ENCODE assay signal across 8 cellular contexts in the genomic region with DNA sequence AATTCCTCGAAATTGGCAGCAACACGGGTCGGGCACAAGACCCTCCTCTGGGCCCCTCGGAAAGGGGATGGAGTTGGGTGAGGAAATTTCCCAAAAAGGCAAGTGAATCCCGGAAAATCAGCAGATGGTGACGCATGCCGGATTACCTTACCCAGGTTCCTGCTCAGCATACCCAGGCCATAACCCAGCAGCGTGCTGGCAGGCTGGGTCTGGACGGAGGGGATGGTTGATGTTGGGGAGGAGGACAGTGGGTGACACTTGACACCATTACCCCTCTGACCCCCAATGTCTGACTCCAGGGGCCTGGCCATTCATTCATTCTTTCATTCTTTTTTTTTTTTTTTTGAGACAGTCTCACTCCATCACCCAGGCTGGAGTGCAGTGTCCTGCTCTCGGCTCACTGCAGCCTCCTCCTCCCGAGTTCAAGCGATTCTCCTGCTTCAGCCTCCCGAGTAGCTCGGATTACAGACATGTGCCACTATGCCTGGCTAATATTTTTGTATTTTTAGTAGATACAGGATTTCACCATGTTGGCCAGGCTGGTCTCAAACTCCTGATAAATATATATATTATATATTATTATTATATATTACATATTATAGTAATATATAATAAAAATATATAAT. TPM values are rescaled to one million over a fixed set of nuclear protein-coding genes. Genes with fewer than 3 reads are reported as not detected.
DNase-seq lines count a peak whose midpoint lies in the region; ATAC-seq and TF ChIP-seq lines count a peak whose summit lies in the region.

No MANE protein-coding gene starts in this region.

- DNase-seq in DMS53 treated with DMSO at 0.1 percent for 48 hours (lab: John Stamatoyannopoulos, UW; ENCODE audit: unreplicated experiment) (peak; percentile 40), HuH-7.5 (ENCODE audit: low spot score) (peak; percentile 67), head of caudate nucleus (peak in 35 of 42 donors; percentile 5 to 70 (median 28)), progenitor cell of endocrine pancreas (ENCODE audit: low spot score, unreplicated experiment) (no peak), MV-4-11 (lab: John Stamatoyannopoulos, UW) (no peak)
- no peak for DNase-seq in activated CD8-positive, alpha-beta T cell treated with anti-CD3 and anti-CD28 coated beads, Interleukin-2, amount 10 ng/mL, durations not matched to agents 7 days and 5 days

- peaks cover 1% of the 10 kb centered on the region for H3K4me1 Mint-ChIP-seq in activated CD8-positive, alpha-beta T cell treated with anti-CD3 and anti-CD28 coated beads, Interleukin-2, amount 10 ng/mL, durations not matched to agents 7 days and 5 days (ENCODE audit: low read depth)
- H3K4me1 Mint-ChIP-seq in progenitor cell of endocrine pancreas (ENCODE audit: low read depth): peaks cover 10% of the 10 kb centered on the region

- H3K27ac Mint-ChIP-seq in activated CD8-positive, alpha-beta T cell treated with anti-CD3 and anti-CD28 coated beads, Interleukin-2, amount 10 ng/mL, durations not matched to agents 7 days and 5 days: no peak overlapping the region
- peak overlapping the region; percentile 94 for H3K27ac Mint-ChIP-seq in progenitor cell of endocrine pancreas

- TF ChIP-seq CTCF in progenitor cell of endocrine pancreas (IDR thresholded peaks at IDR 0.05; ENCODE audit: unreplicated experiment): no peak

- intact Hi-C loops in head of caudate nucleus (cut with DNase I): no loop called here

- H3K4me3 Mint-ChIP-seq in activated CD8-positive, alpha-beta T cell treated with anti-CD3 and anti-CD28 coated beads, Interleukin-2, amount 10 ng/mL, durations not matched to agents 7 days and 5 days: peak overlapping the region; percentile 82
- peak overlapping the region; percentile 90 for H3K4me3 Mint-ChIP-seq in progenitor cell of endocrine pancreas (ENCODE audit: low read depth)

- peak; percentile 45 for ATAC-seq in activated CD8-positive, alpha-beta T cell treated with anti-CD3 and anti-CD28 coated beads, Interleukin-2, amount 10 ng/mL, durations not matched to agents 7 days and 5 days
- ATAC-seq in HG02588 (IDR thresholded peaks at IDR 0.05; ENCODE audit: unreplicated experiment): no peak
- no peak for ATAC-seq in HG03342 (IDR thresholded peaks at IDR 0.05; ENCODE audit: unreplicated experiment)

- POLR2A ChIA-PET in activated CD8-positive, alpha-beta T cell treated with anti-CD3 and anti-CD28 coated beads, Interleukin-2, amount 10 ng/mL, durations not matched to agents 7 days and 5 days (lab: Charles Lee): interaction anchor here (0.9 kb wide), 1 partner anchor 310 kb away, joined by 3 read pairs; the partner anchor contains the start of gene CLPTM1

- CTCF ChIA-PET in activated CD8-positive, alpha-beta T cell treated with anti-CD3 and anti-CD28 coated beads, Interleukin-2, amount 10 ng/mL, durations not matched to agents 7 days and 5 days (lab: Charles Lee): interaction anchor here (1.1 to 2.3 kb wide), 6 partner anchors 10 to 140 kb away, joined by 3 to 6 read pairs (median 4); no protein-coding TSS in a partner anchor

- no peaks in the 10 kb centered on the region for H3K36me3 Mint-ChIP-seq in activated CD8-positive, alpha-beta T cell treated with anti-CD3 and anti-CD28 coated beads, Interleukin-2, amount 10 ng/mL, durations not matched to agents 7 days and 5 days (ENCODE audit: low read depth)
- H3K36me3 Mint-ChIP-seq in progenitor cell of endocrine pancreas (ENCODE audit: insufficient read depth): peaks cover 5% of the 10 kb centered on the region

- H3K9me3 Mint-ChIP-seq in activated CD8-positive, alpha-beta T cell treated with anti-CD3 and anti-CD28 coated beads, Interleukin-2, amount 10 ng/mL, durations not matched to agents 7 days and 5 days (ENCODE audit: insufficient read depth): no peaks in the 10 kb centered on the region
- H3K9me3 Mint-ChIP-seq in progenitor cell of endocrine pancreas (ENCODE audit: low read depth): no peaks in the 10 kb centered on the region

- peaks cover 10% of the 10 kb centered on the region for H3K27me3 Mint-ChIP-seq in activated CD8-positive, alpha-beta T cell treated with anti-CD3 and anti-CD28 coated beads, Interleukin-2, amount 10 ng/mL, durations not matched to agents 7 days and 5 days (ENCODE audit: low read depth)
- no peaks in the 10 kb centered on the region for H3K27me3 Mint-ChIP-seq in progenitor cell of endocrine pancreas

RNA-seq across cellular contexts. Expression of gene PVR, which starts 0.8 kb away (rescaled TPM):
- total RNA-seq in activated CD8-positive, alpha-beta T cell treated with anti-CD3 and anti-CD28 coated beads, Interleukin-2, amount 10 ng/mL, durations not matched to agents 7 days and 5 days: 1 to 10 TPM; 4.6 to 5.2 TPM
- 61.2 and 64.3 TPM in 2 replicates for total RNA-seq in progenitor cell of endocrine pancreas

RNA-seq across cellular contexts. Expression of gene CEACAM19, which starts 26.8 kb away (rescaled TPM):
- total RNA-seq in activated CD8-positive, alpha-beta T cell treated with anti-CD3 and anti-CD28 coated beads, Interleukin-2, amount 10 ng/mL, durations not matched to agents 7 days and 5 days: under 1 TPM; 0.23 to 0.34 TPM
- 25.8 and 29.8 TPM in 2 replicates for total RNA-seq in progenitor cell of endocrine pancreas

RNA-seq across cellular contexts. Expression of gene IGSF23, which starts 31.1 kb away (rescaled TPM):
- not detected for total RNA-seq in activated CD8-positive, alpha-beta T cell treated with anti-CD3 and anti-CD28 coated beads, Interleukin-2, amount 10 ng/mL, durations not matched to agents 7 days and 5 days
- total RNA-seq in progenitor cell of endocrine pancreas: 0.67 and 1.7 TPM in 2 replicates

RNA-seq across cellular contexts. Expression of gene CEACAM16, which starts 54.4 kb away (rescaled TPM):
- not detected for total RNA-seq in activated CD8-positive, alpha-beta T cell treated with anti-CD3 and anti-CD28 coated beads, Interleukin-2, amount 10 ng/mL, durations not matched to agents 7 days and 5 days
- total RNA-seq in progenitor cell of endocrine pancreas: not detected in 2 replicates

Comparison
In these comparisons a context has a peak if more than half of its experiments do, and no peak if none do; other contexts are left out.
1. DNase-seq: peak in DMS53 treated with DMSO at 0.1 percent for 48 hours (single experiment), HuH-7.5 (single experiment) and head of caudate nucleus (35 of 42); none in activated CD8-positive, alpha-beta T cell treated with anti-CD3 and anti-CD28 coated beads, Interleukin-2, amount 10 ng/mL, durations not matched to agents 7 days and 5 days (single experiment), progenitor cell of endocrine pancreas (single experiment) and MV-4-11 (single experiment).
2. RNA of gene PVR, which starts 0.8 kb away (total RNA-seq): 61.2 to 64.3 TPM in progenitor cell of endocrine pancreas; 4.6 to 5.2 TPM in activated CD8-positive, alpha-beta T cell treated with anti-CD3 and anti-CD28 coated beads, Interleukin-2, amount 10 ng/mL, durations not matched to agents 7 days and 5 days; every median in the first group is over 10 times any median in the second.
3. RNA of gene CEACAM19, which starts 26.8 kb away (total RNA-seq): 25.8 to 29.8 TPM in progenitor cell of endocrine pancreas; 0.23 to 0.34 TPM in activated CD8-positive, alpha-beta T cell treated with anti-CD3 and anti-CD28 coated beads, Interleukin-2, amount 10 ng/mL, durations not matched to agents 7 days and 5 days; every median in the first group is over 10 times any median in the second.